Comparison of ENCODE assay signal across 12 cellular contexts in the genomic region with DNA sequence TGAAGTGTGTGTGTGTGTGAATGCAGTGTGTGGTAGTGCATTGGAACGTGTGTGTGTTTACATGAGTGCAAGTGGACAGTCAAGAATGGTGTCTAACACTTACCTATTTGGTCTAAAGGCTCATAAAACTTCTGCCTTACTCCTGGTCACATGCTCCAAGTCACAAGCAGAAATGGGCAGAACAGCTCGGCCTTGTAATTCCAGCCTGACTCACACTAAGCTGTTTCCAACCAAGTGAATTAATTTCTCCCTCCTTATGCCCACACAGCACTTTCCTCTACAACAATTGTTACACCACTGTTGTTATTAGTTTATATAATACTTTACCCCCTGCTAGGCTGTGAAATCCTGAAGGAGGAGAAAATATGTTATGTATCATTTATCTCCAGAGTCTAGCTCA. TPM values are rescaled to one million over a fixed set of nuclear protein-coding genes. Genes with fewer than 3 reads are reported as not detected.
DNase-seq lines count a peak whose midpoint lies in the region; ATAC-seq, FAIRE-seq and TF ChIP-seq lines count a peak whose summit lies in the region.
"Had no signal": no experiment of that assay in that cellular context is flagged by ENCODE, and none has a peak within 500 bp of the region (broad histone marks: within the 10 kb centered on the region; RNA-seq: fewer than 3 reads in every experiment).

No MANE protein-coding gene starts in this region.

- no peaks in the 10 kb centered on the region for H3K27me3 Mint-ChIP-seq in osteocyte (ENCODE audit: unreplicated experiment)
- H3K27me3 Mint-ChIP-seq: stimulated activated naive CD8-positive, alpha-beta T cell treated with anti-CD3 and anti-CD28 coated beads, Interleukin-15, amount 100 ng/mL, for 72 hours had no signal

- peak; percentile 49 for FAIRE-seq in RCC 7860 (lab: Jason Lieb, UNC)
- FAIRE-seq: bronchial epithelial cell had no signal

- H3K4me3 Mint-ChIP-seq in osteocyte (ENCODE audit: unreplicated experiment), result no peak overlapping the region
- H3K4me3 Mint-ChIP-seq: stimulated activated naive CD8-positive, alpha-beta T cell treated with anti-CD3 and anti-CD28 coated beads, Interleukin-15, amount 100 ng/mL, for 72 hours had no signal

- peaks cover 12% of the 10 kb centered on the region for H3K9me3 Mint-ChIP-seq in osteocyte (ENCODE audit: unreplicated experiment)
- H3K9me3 Mint-ChIP-seq: stimulated activated naive CD8-positive, alpha-beta T cell treated with anti-CD3 and anti-CD28 coated beads, Interleukin-15, amount 100 ng/mL, for 72 hours had no signal

- ATAC-seq in HG03460 (IDR thresholded peaks at IDR 0.05; ENCODE audit: unreplicated experiment), result no peak
- ATAC-seq in GM19463 (IDR thresholded peaks at IDR 0.05; ENCODE audit: unreplicated experiment), result no peak
- ATAC-seq in HG03469 (IDR thresholded peaks at IDR 0.05; ENCODE audit: unreplicated experiment), result no peak
- ATAC-seq: stimulated activated naive CD8-positive, alpha-beta T cell treated with anti-CD3 and anti-CD28 coated beads, Interleukin-15, amount 100 ng/mL, for 72 hours had no signal

- peaks cover 31% of the 10 kb centered on the region for H3K36me3 Mint-ChIP-seq in osteocyte (ENCODE audit: unreplicated experiment)

- peak overlapping the region; percentile 73 for H3K27ac Mint-ChIP-seq in osteocyte (ENCODE audit: unreplicated experiment)
- H3K27ac Mint-ChIP-seq: stimulated activated naive CD8-positive, alpha-beta T cell treated with anti-CD3 and anti-CD28 coated beads, Interleukin-15, amount 100 ng/mL, for 72 hours had no signal

- TF ChIP-seq CTCF in osteocyte (IDR thresholded peaks at IDR 0.05), result no peak

- peaks cover 76% of the 10 kb centered on the region for H3K4me1 Mint-ChIP-seq in osteocyte (ENCODE audit: unreplicated experiment)
- H3K4me1 Mint-ChIP-seq: stimulated activated naive CD8-positive, alpha-beta T cell treated with anti-CD3 and anti-CD28 coated beads, Interleukin-15, amount 100 ng/mL, for 72 hours had no signal

- DNase-seq in AG08395 (ENCODE audit: low spot score) (peak; percentile 36), RCC 7860 (ENCODE audit: low spot score) (peak; percentile 19), fibroblast of gingiva (ENCODE audit: low read depth) (peak; percentile 84), osteocyte (ENCODE audit: extremely low spot score, unreplicated experiment) (no peak), retina (no peak)
- DNase-seq: NCI-H1092 treated with DMSO at 0.1 percent for 48 hours; NK-92 treated with Interleukin-12 subunit alpha and Interleukin-12 subunit beta, amount 100 ng/mL, for 24 hours; stimulated activated naive CD8-positive, alpha-beta T cell treated with anti-CD3 and anti-CD28 coated beads, Interleukin-15, amount 100 ng/mL, for 72 hours had no signal

RNA-seq across cellular contexts. Expression of gene DDR2, which starts 43.8 kb away (rescaled TPM):
- 173 and 185 TPM in 2 replicates for total RNA-seq in osteocyte

Comparison
In these comparisons a context has a peak if more than half of its experiments do, and no peak if none do; other contexts are left out.
1. DNase-seq: peak in AG08395 (single experiment), RCC 7860 (single experiment) and fibroblast of gingiva (single experiment); none in osteocyte (single experiment) and retina (single experiment).